1 cellular context compared by ENCODE assay signal in the genomic region with DNA sequence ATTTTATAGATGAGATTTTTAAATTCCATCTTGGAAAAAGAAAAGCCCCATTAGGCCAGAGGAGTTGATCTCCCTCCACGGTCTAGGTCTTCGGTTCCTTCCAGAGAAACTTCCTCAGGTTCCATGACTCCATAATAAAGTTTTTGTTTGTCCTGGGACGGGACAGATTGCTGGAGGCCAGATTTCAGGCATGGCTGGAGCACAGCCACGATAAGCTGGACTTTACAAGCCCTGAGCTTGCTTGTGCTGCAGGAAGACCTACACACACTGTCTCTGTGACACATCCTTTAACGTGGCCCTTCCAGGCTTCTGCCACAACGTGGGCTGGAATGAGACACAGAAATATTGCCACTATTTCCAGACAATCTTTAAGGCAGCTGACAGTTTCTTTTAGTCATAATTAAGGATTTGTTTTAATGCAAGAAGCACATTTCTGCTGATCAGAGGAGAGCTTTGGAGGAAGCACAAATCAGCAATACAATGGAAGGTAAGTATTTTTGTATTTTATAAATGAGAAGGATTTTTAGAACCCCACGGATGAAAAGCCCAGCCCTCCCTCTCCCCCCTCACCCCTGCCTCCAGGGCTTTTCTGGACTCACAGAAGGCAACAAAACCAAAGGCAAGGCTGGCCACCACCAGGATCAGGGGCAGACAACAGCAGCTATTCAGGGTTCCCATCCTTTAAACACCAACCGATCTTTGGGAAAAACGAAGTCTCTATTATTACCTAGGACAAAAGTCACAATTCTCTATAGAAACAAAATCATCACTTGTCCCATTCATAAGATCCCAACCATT.
TF ChIP-seq lines count a peak whose summit lies in the region.

No MANE protein-coding gene starts in this region.

TF ChIP-seq in HepG2, 621 proteins besides CTCF, POLR2A, EP300 and RAD21:
- TF ChIP-seq ZNF20 (CRISPR knock-in tag; IDR thresholded peaks at IDR 0.05) (no peak), FOSL1 (CRISPR knock-in tag; IDR thresholded peaks at IDR 0.05; ENCODE audit: borderline replicate concordance) (no peak), KDM1A (CRISPR knock-in tag; IDR thresholded peaks at IDR 0.05) (no peak), EZH2 (conservative IDR thresholded peaks at IDR 0.05; ENCODE audit: low read depth, low read length) (no peak), SNAPC2 (CRISPR knock-in tag; IDR thresholded peaks at IDR 0.05) (no peak), ZMYM4 (CRISPR knock-in tag; IDR thresholded peaks at IDR 0.05) (no peak), ZZZ3 (CRISPR knock-in tag; IDR thresholded peaks at IDR 0.05; ENCODE audit: borderline replicate concordance) (no peak), PRPF4 (IDR thresholded peaks at IDR 0.05; ENCODE audit: low read depth, low read length, poor library complexity, severe bottlenecking) (no peak), ZFP90 (CRISPR knock-in tag; IDR thresholded peaks at IDR 0.05; ENCODE audit: borderline replicate concordance) (no peak), PAWR (CRISPR knock-in tag; IDR thresholded peaks at IDR 0.05; ENCODE audit: borderline replicate concordance) (no peak), CAMTA2 (CRISPR knock-in tag; IDR thresholded peaks at IDR 0.05; ENCODE audit: borderline replicate concordance) (no peak), ZIK1 (CRISPR knock-in tag; IDR thresholded peaks at IDR 0.05; ENCODE audit: borderline replicate concordance, low read depth) (no peak)
- TF ChIP-seq, protein P1, sequence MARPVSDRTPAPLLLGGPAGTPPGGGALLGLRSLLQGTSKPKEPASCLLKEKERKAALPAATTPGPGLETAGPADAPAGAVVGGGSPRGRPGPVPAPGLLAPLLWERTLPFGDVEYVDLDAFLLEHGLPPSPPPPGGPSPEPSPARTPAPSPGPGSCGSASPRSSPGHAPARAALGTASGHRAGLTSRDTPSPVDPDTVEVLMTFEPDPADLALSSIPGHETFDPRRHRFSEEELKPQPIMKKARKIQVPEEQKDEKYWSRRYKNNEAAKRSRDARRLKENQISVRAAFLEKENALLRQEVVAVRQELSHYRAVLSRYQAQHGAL (CRISPR knock-in tag; IDR thresholded peaks at IDR 0.05; ENCODE audit: not compliant biosample characterization), result no peak
- TF ChIP-seq, protein P2, sequence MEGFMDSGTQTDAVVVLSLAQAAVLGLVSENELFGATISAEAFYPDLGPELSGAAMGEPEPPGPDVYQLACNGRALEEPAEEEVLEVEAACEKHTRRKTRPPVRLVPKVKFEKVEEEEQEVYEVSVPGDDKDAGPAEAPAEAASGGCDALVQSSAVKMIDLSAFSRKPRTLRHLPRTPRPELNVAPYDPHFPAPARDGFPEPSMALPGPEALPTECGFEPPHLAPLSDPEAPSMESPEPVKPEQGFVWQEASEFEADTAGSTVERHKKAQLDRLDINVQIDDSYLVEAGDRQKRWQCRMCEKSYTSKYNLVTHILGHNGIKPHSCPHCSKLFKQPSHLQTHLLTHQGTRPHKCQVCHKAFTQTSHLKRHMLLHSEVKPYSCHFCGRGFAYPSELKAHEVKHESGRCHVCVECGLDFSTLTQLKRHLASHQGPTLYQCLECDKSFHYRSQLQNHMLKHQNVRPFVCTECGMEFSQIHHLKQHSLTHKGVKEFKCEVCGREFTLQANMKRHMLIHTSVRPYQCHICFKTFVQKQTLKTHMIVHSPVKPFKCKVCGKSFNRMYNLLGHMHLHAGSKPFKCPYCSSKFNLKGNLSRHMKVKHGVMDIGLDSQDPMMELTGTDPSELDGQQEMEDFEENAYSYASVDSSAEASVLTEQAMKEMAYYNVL (CRISPR knock-in tag; IDR thresholded peaks at IDR 0.05; ENCODE audit: borderline replicate concordance), result no peak
- TF ChIP-seq, protein P3, sequence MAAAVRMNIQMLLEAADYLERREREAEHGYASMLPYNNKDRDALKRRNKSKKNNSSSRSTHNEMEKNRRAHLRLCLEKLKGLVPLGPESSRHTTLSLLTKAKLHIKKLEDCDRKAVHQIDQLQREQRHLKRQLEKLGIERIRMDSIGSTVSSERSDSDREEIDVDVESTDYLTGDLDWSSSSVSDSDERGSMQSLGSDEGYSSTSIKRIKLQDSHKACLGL (CRISPR knock-in tag; IDR thresholded peaks at IDR 0.05), result no peak
- TF ChIP-seq, protein P4, sequence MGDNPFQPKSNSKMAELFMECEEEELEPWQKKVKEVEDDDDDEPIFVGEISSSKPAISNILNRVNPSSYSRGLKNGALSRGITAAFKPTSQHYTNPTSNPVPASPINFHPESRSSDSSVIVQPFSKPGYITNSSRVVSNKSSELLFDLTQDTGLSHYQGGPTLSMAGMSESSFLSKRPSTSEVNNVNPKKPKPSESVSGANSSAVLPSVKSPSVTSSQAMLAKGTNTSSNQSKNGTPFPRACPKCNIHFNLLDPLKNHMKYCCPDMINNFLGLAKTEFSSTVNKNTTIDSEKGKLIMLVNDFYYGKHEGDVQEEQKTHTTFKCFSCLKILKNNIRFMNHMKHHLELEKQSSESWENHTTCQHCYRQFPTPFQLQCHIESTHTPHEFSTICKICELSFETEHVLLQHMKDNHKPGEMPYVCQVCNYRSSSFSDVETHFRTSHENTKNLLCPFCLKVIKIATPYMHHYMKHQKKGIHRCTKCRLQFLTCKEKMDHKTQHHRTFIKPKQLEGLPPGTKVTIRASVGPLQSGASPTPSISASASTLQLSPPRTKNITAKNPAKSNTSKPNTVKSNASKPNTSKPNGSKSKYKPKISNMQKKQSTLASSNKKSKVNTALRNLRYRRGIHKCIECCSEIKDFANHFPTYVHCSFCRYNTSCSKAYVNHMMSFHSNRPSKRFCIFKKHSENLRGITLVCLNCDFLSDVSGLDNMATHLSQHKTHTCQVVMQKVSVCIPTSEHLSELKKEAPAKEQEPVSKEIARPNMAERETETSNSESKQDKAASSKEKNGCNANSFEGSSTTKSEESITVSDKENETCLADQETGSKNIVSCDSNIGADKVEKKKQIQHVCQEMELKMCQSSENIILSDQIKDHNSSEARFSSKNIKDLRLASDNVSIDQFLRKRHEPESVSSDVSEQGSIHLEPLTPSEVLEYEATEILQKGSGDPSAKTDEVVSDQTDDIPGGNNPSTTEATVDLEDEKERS (CRISPR knock-in tag; IDR thresholded peaks at IDR 0.05), result no peak
- TF ChIP-seq, protein P5, sequence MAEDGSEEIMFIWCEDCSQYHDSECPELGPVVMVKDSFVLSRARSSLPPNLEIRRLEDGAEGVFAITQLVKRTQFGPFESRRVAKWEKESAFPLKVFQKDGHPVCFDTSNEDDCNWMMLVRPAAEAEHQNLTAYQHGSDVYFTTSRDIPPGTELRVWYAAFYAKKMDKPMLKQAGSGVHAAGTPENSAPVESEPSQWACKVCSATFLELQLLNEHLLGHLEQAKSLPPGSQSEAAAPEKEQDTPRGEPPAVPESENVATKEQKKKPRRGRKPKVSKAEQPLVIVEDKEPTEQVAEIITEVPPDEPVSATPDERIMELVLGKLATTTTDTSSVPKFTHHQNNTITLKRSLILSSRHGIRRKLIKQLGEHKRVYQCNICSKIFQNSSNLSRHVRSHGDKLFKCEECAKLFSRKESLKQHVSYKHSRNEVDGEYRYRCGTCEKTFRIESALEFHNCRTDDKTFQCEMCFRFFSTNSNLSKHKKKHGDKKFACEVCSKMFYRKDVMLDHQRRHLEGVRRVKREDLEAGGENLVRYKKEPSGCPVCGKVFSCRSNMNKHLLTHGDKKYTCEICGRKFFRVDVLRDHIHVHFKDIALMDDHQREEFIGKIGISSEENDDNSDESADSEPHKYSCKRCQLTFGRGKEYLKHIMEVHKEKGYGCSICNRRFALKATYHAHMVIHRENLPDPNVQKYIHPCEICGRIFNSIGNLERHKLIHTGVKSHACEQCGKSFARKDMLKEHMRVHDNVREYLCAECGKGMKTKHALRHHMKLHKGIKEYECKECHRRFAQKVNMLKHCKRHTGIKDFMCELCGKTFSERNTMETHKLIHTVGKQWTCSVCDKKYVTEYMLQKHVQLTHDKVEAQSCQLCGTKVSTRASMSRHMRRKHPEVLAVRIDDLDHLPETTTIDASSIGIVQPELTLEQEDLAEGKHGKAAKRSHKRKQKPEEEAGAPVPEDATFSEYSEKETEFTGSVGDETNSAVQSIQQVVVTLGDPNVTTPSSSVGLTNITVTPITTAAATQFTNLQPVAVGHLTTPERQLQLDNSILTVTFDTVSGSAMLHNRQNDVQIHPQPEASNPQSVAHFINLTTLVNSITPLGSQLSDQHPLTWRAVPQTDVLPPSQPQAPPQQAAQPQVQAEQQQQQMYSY (CRISPR knock-in tag; IDR thresholded peaks at IDR 0.05), result no peak
- TF ChIP-seq, protein P6, sequence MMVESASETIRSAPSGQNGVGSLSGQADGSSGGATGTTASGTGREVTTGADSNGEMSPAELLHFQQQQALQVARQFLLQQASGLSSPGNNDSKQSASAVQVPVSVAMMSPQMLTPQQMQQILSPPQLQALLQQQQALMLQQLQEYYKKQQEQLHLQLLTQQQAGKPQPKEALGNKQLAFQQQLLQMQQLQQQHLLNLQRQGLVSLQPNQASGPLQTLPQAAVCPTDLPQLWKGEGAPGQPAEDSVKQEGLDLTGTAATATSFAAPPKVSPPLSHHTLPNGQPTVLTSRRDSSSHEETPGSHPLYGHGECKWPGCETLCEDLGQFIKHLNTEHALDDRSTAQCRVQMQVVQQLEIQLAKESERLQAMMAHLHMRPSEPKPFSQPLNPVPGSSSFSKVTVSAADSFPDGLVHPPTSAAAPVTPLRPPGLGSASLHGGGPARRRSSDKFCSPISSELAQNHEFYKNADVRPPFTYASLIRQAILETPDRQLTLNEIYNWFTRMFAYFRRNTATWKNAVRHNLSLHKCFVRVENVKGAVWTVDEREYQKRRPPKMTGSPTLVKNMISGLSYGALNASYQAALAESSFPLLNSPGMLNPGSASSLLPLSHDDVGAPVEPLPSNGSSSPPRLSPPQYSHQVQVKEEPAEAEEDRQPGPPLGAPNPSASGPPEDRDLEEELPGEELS (CRISPR knock-in tag; IDR thresholded peaks at IDR 0.05), result no peak
